Comparison of ENCODE assay signal across 8 cellular contexts in the genomic region with DNA sequence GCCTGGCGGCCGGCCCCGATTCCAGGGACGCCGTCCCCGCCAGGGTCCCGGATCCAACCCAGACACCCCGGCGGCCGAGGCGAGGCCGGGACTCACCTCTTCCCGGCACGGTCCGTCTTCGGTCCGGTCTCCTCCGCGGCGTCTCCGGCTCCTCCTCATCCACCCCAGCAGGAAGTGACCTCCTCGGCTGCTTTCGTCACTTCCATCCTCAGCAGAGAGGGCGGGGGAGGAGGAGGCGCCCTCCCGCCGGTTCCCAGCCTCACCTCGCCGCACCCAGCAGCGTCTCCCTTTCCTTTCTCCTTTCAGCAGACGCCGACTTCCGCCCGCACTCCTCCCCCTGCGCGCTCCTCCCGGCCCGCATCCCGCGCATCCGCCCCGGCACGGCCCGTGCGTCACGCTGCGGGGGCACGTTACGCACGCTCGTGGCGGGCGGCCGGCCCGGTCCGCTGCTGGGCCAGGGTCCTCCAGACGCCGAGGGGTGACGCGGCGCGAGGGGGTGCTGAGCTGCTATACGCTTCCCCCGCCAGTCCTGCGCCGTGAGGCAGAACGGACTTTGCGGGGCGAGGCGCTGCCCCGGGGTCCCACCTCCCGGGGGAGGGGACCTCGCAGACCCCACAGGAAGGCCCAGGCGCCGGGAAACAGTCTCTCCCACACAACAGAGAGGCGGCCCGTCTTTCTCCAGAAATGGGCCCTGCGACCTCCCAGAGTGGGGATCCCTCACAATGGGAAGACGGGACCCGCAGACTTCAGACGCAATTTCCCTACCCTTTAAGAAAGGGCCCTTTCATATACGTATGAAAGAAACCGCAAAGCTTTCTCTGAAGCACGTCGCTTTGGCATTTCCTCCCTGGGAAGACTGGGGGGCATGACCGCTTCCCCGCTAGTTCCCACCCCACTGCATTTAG. TPM values are rescaled to one million over a fixed set of nuclear protein-coding genes. Genes with fewer than 3 reads are reported as not detected.
DNase-seq lines count a peak whose midpoint lies in the region; ATAC-seq and TF ChIP-seq lines count a peak whose summit lies in the region.

A gene (minus strand): TSS at position 176 of the 905 bp plus-strand sequence. CDS start 2,043 bp downstream, outside the sequence.

- H3K4me3 ChIP-seq in adipocyte (ENCODE audit: low read length) (peak within 1 kb of the TSS; percentile 93), heart left ventricle (peak within 1 kb of the TSS; percentile 64 to 99 (median 89))

- peaks cover 19% of the 10 kb centered on the region for H3K36me3 Mint-ChIP-seq in type B pancreatic cell

- no peaks in the 10 kb centered on the region for H3K9me3 ChIP-seq in adipocyte (ENCODE audit: control insufficient read depth, low read length)
- no peaks in the 10 kb centered on the region for H3K9me3 ChIP-seq in heart left ventricle

- H3K4me1 ChIP-seq in adipocyte (ENCODE audit: control insufficient read depth, insufficient read depth, low read length) (peaks cover 33% of the 10 kb centered on the region), heart left ventricle (peaks cover 0 to 41% (median 22%) of the 10 kb centered on the region in 12 donors)

- TF ChIP-seq POLR2A in GM10847 (IDR thresholded peaks at IDR 0.05; ENCODE audit: extremely low read depth, insufficient read length), result peak; percentile 31
- TF ChIP-seq POLR2A in heart left ventricle (IDR thresholded peaks at IDR 0.05), result peak; percentile 38 to 89

- peak within 1 kb of the TSS; percentile 98 for H3K27ac Mint-ChIP-seq in type B pancreatic cell

- H3K4me1 Mint-ChIP-seq in type B pancreatic cell (ENCODE audit: unreplicated experiment), result peaks cover 38% of the 10 kb centered on the region

- peak within 1 kb of the TSS; percentile 96 for H3K4me3 Mint-ChIP-seq in type B pancreatic cell

- no peak for TF ChIP-seq CTCF in heart left ventricle (IDR thresholded peaks at IDR 0.05)
- no peak for TF ChIP-seq CTCF in type B pancreatic cell (conservative IDR thresholded peaks at IDR 0.05)

- peak; percentile 87 for DNase-seq in NCI-H1105 treated with DMSO at 0.1 percent for 48 hours (lab: John Stamatoyannopoulos, UW)
- DNase-seq in T follicular helper cell (ENCODE audit: low read depth), result peak; percentile 81
- DNase-seq in adipocyte (ENCODE audit: low read depth), result peak; percentile 95
- DNase-seq in heart left ventricle, result peak; percentile 93 to 94 (median 93)
- DNase-seq in posterior cingulate gyrus, result peak; percentile 84 to 99 (median 91)
- DNase-seq in type B pancreatic cell (ENCODE audit: extremely low spot score, unreplicated experiment), result peak; percentile 90

- intact Hi-C loops in heart left ventricle (cut with DNase I), result loop anchor here in 3 of 10 donors (1.0 to 5.0 kb wide), 2 partner anchors 17 to 46 kb away; no protein-coding TSS in a partner anchor
- intact Hi-C loops in posterior cingulate gyrus (cut with DNase I), result no loop called here

- peak within 1 kb of the TSS; percentile 74 to 99 (median 97) for H3K27ac ChIP-seq in heart left ventricle

- peak within 1 kb of the TSS; percentile 93 for H3K9ac ChIP-seq in adipocyte (ENCODE audit: low read length)

- peaks cover 27% of the 10 kb centered on the region for H3K36me3 ChIP-seq in adipocyte (ENCODE audit: control insufficient read depth, insufficient read depth, low read length, severe bottlenecking)
- H3K36me3 ChIP-seq in heart left ventricle, result peaks cover 0 to 28% (median 26%) of the 10 kb centered on the region in 9 donors

- H3K27me3 Mint-ChIP-seq in type B pancreatic cell, result no peaks in the 10 kb centered on the region

- H3K27me3 ChIP-seq in adipocyte (replicated peaks; ENCODE audit: control insufficient read depth, insufficient read depth, low read length), result no peaks in the 10 kb centered on the region
- H3K27me3 ChIP-seq in heart left ventricle, result no peaks in the 10 kb centered on the region

- no peaks in the 10 kb centered on the region for H3K9me3 Mint-ChIP-seq in type B pancreatic cell

- ATAC-seq in HG02623 (IDR thresholded peaks at IDR 0.05; ENCODE audit: unreplicated experiment) (peak; percentile 81), heart left ventricle (peak; percentile 97 to 99 (median 98))

- WGBS in heart left ventricle, 4 donors, result 0 to 2% (median 1%) methylated on average over 33 to 87 of the region's 87 CpGs

RNA-seq across cellular contexts. Expression of the gene that starts here (rescaled TPM):
- 10 to 100 TPM in 8 of 9 donors, 1 to 10 TPM in 1; 9.4 to 24.3 (median 16.5) TPM for total RNA-seq in heart left ventricle
- polyA plus RNA-seq in heart left ventricle, result 1 to 10 TPM; 4.5 to 9.9 TPM
- 41.0 and 90.4 TPM in 2 replicates for total RNA-seq in type B pancreatic cell (ENCODE audit: low replicate concordance)

Comparison
In these comparisons a context has a peak if more than half of its experiments do, and no peak if none do; other contexts are left out.
1. Peak in every context shown above with its lines: DNase-seq, ATAC-seq, H3K4me3 ChIP-seq and H3K27ac ChIP-seq.